In genomic region chr12:40146800-40147797, GRCh38 we compare ENCODE assay signal across 15 cellular contexts. TPM values are rescaled to one million over a fixed set of nuclear protein-coding genes. Genes with fewer than 3 reads are reported as not detected.
DNase-seq lines count a peak whose midpoint lies in the region; ATAC-seq and TF ChIP-seq lines count a peak whose summit lies in the region.
"Had no signal": no experiment of that assay in that cellular context is flagged by ENCODE, and none has a peak within 500 bp of the region (broad histone marks: within the 10 kb centered on the region; RNA-seq: fewer than 3 reads in every experiment).

No MANE protein-coding gene starts in this region.

- no peak overlapping the region for H3K27ac Mint-ChIP-seq in activated CD8-positive, alpha-beta T cell treated with anti-CD3 and anti-CD28 coated beads for 36 hours
- no peak overlapping the region for H3K27ac Mint-ChIP-seq in immature natural killer cell
- H3K27ac Mint-ChIP-seq: activated T-helper 1 cell treated with anti-CD3 and anti-CD28 coated beads, Interleukin-12 subunit alpha, Interleukin-12 subunit beta, Interleukin-2, Interleukin-4 antibody, amounts not matched to agents 30 ng/mL and 10 ng/mL and 1 ng/mL, durations not matched to agents 14 hours and 24 hours and 36 hours had no signal

- H3K36me3 ChIP-seq in SK-N-SH (replicated peaks in 1 of 2; ENCODE audit: control insufficient read depth in 1 of 2, insufficient read depth in 2 of 2, low read length in 1 of 2) (no peaks in the 10 kb centered on the region), DND-41 (ENCODE audit: insufficient read depth, low read length) (no peaks in the 10 kb centered on the region), neutrophil (no peaks in the 10 kb centered on the region)

- POLR2A ChIA-PET in SK-N-SH (lab: Yijun Ruan, JAX): no interaction called here
- POLR2A ChIA-PET in activated CD8-positive, alpha-beta T cell treated with anti-CD3 and anti-CD28 coated beads for 36 hours (lab: Charles Lee): no interaction called here

- H3K4me1 Mint-ChIP-seq in activated CD8-positive, alpha-beta T cell treated with anti-CD3 and anti-CD28 coated beads for 36 hours (ENCODE audit: low read depth): no peaks in the 10 kb centered on the region
- H3K4me1 Mint-ChIP-seq in immature natural killer cell: no peaks in the 10 kb centered on the region

- ATAC-seq in SK-N-SH treated with all-trans-retinoic acid at 6 μM for 48 hours (peak; percentile 37; the same call in 2 of the 3 replicates), DND-41 (ENCODE audit: insufficient read depth, low read depth) (peak; percentile 65; the same call in 2 of the 3 replicates), HG02588 (IDR thresholded peaks at IDR 0.05; ENCODE audit: unreplicated experiment) (no peak)
- peak; percentile 46 for ATAC-seq in activated CD8-positive, alpha-beta T cell treated with anti-CD3 and anti-CD28 coated beads for 36 hours
- ATAC-seq: activated CD4-positive, CD25-positive, alpha-beta regulatory T cell treated with anti-CD3 and anti-CD28 coated beads, Interleukin-2, amount 50 U/mL, for 24 hours had no signal

- H3K9ac ChIP-seq in SK-N-SH (no peak overlapping the region), DND-41 (ENCODE audit: low read depth, low read length) (no peak overlapping the region)

- no peak overlapping the region for H3K4me3 ChIP-seq in SK-N-SH (ENCODE audit: low read depth in 2 of 2, low read length in 1 of 2)
- H3K4me3 ChIP-seq in DND-41 (ENCODE audit: low read depth in 1 of 2, low read length in 2 of 2): no peak overlapping the region
- H3K4me3 ChIP-seq in neutrophil (ENCODE audit: low read depth in 1 of 2, low read length in 1 of 2): no peak overlapping the region
- H3K4me3 ChIP-seq: skin epidermis had no signal

- TF ChIP-seq CTCF in SK-N-SH (IDR thresholded peaks at IDR 0.05) (no peak), DND-41 (IDR thresholded peaks at IDR 0.05; ENCODE audit: borderline replicate concordance, extremely low read depth, low read length, poor library complexity, severe bottlenecking) (no peak), neutrophil (IDR thresholded peaks at IDR 0.05) (no peak)
- no peak for TF ChIP-seq CTCF in activated CD8-positive, alpha-beta T cell treated with anti-CD3 and anti-CD28 coated beads for 36 hours (IDR thresholded peaks at IDR 0.05)

- H3K36me3 Mint-ChIP-seq in activated CD8-positive, alpha-beta T cell treated with anti-CD3 and anti-CD28 coated beads for 36 hours (ENCODE audit: low read depth): no peaks in the 10 kb centered on the region
- no peaks in the 10 kb centered on the region for H3K36me3 Mint-ChIP-seq in immature natural killer cell

- H3K9me2 ChIP-seq in SK-N-SH: no peaks in the 10 kb centered on the region

- H3K79me2 ChIP-seq in SK-N-SH (ENCODE audit: insufficient read depth) (no peaks in the 10 kb centered on the region), DND-41 (ENCODE audit: insufficient read depth, low read length) (no peaks in the 10 kb centered on the region)

- TF ChIP-seq EP300 in SK-N-SH (IDR thresholded peaks at IDR 0.05; ENCODE audit: borderline replicate concordance in 1 of 2, low read depth in 1 of 2, low read length in 1 of 2): no peak

- peaks cover 4% of the 10 kb centered on the region for H3K27me3 Mint-ChIP-seq in activated CD8-positive, alpha-beta T cell treated with anti-CD3 and anti-CD28 coated beads for 36 hours
- H3K27me3 Mint-ChIP-seq in immature natural killer cell (ENCODE audit: low read depth in 3 of 3): peaks cover 0 to 3% (median 2%) of the 10 kb centered on the region in 3 donors

- H4K20me1 ChIP-seq in SK-N-SH (ENCODE audit: insufficient read depth) (no peaks in the 10 kb centered on the region), DND-41 (ENCODE audit: insufficient read depth, low read length) (no peaks in the 10 kb centered on the region)

- H3K27me3 ChIP-seq in SK-N-SH (ENCODE audit: insufficient read depth): no peaks in the 10 kb centered on the region
- no peaks in the 10 kb centered on the region for H3K27me3 ChIP-seq in DND-41 (ENCODE audit: insufficient read depth, low read length, poor library complexity)
- H3K27me3 ChIP-seq in neutrophil: no peaks in the 10 kb centered on the region

- H3K27ac ChIP-seq in SK-N-SH (ENCODE audit: low read depth in 2 of 2, low read length in 1 of 2) (no peak overlapping the region), DND-41 (ENCODE audit: low read length) (no peak overlapping the region), neutrophil (peak overlapping the region; percentile 2)
- H3K27ac ChIP-seq: skin epidermis had no signal

- H2AFZ ChIP-seq in SK-N-SH (ENCODE audit: low read depth): no peak overlapping the region
- no peak overlapping the region for H2AFZ ChIP-seq in DND-41 (ENCODE audit: low read depth, low read length)

- intact Hi-C loops in activated CD8-positive, alpha-beta T cell treated with anti-CD3 and anti-CD28 coated beads for 36 hours (cut with micrococcal nuclease): no loop called here

- H3K4me2 ChIP-seq in SK-N-SH (no peak overlapping the region), DND-41 (ENCODE audit: insufficient read depth, low read length) (no peak overlapping the region)

- no peaks in the 10 kb centered on the region for H3K9me3 ChIP-seq in SK-N-SH
- H3K9me3 ChIP-seq in DND-41 (ENCODE audit: insufficient read depth, low read length, severe bottlenecking): no peaks in the 10 kb centered on the region
- H3K9me3 ChIP-seq in neutrophil: no peaks in the 10 kb centered on the region

- no peak for TF ChIP-seq RAD21 in SK-N-SH (IDR thresholded peaks at IDR 0.05; ENCODE audit: low read length)

- H3K4me1 ChIP-seq in SK-N-SH (ENCODE audit: control insufficient read depth in 1 of 2, insufficient read depth in 2 of 2, low read depth in 1 of 2, low read length in 1 of 2) (no peaks in the 10 kb centered on the region), DND-41 (ENCODE audit: insufficient read depth, low read length) (no peaks in the 10 kb centered on the region), neutrophil (ENCODE audit: control insufficient read depth in 1 of 2, insufficient read depth in 1 of 2, low read depth in 1 of 2, low read length in 1 of 2) (no peaks in the 10 kb centered on the region)

- H3F3A ChIP-seq in SK-N-SH (replicated peaks; ENCODE audit: insufficient read depth): no peaks in the 10 kb centered on the region

- H3K4me3 Mint-ChIP-seq in activated CD8-positive, alpha-beta T cell treated with anti-CD3 and anti-CD28 coated beads for 36 hours: no peak overlapping the region
- no peak overlapping the region for H3K4me3 Mint-ChIP-seq in immature natural killer cell
- H3K4me3 Mint-ChIP-seq: activated T-helper 1 cell treated with anti-CD3 and anti-CD28 coated beads, Interleukin-12 subunit alpha, Interleukin-12 subunit beta, Interleukin-2, Interleukin-4 antibody, amounts not matched to agents 30 ng/mL and 10 ng/mL and 1 ng/mL, durations not matched to agents 14 hours and 24 hours and 36 hours had no signal

- 75% methylated on average over 10 of the region's 10 CpGs for WGBS in SK-N-SH (ENCODE audit: low lambda C conversion rate)

- CTCF ChIA-PET in SK-N-SH (lab: Yijun Ruan, JAX): no interaction called here
- CTCF ChIA-PET in activated CD8-positive, alpha-beta T cell treated with anti-CD3 and anti-CD28 coated beads for 36 hours (lab: Charles Lee): interaction anchor here (1.1 kb wide), 1 partner anchor 8 kb away, joined by 3 read pairs; no protein-coding TSS in a partner anchor

- DNase-seq in SK-N-SH: no peak
- no peak for DNase-seq in DND-41
- DNase-seq in activated CD8-positive, alpha-beta T cell treated with anti-CD3 and anti-CD28 coated beads for 36 hours: peak; percentile 19
- no peak for DNase-seq in NK-92 (lab: John Stamatoyannopoulos, UW; ENCODE audit: unreplicated experiment)
- no peak for DNase-seq in immature natural killer cell
- DNase-seq: DMS79, mesenchymal stem cell, NCI-H2029, OCI-M1 had no signal

- no peaks in the 10 kb centered on the region for H3K9me3 Mint-ChIP-seq in activated CD8-positive, alpha-beta T cell treated with anti-CD3 and anti-CD28 coated beads for 36 hours
- no peaks in the 10 kb centered on the region for H3K9me3 Mint-ChIP-seq in immature natural killer cell
- H3K9me3 Mint-ChIP-seq: activated T-helper 1 cell treated with anti-CD3 and anti-CD28 coated beads, Interleukin-12 subunit alpha, Interleukin-12 subunit beta, Interleukin-2, Interleukin-4 antibody, amounts not matched to agents 30 ng/mL and 10 ng/mL and 1 ng/mL, durations not matched to agents 14 hours and 24 hours and 36 hours had no signal

TF ChIP-seq in SK-N-SH treated with all-trans-retinoic acid at 6 μM for 48 hours, 23 proteins besides CTCF, POLR2A, EP300 and RAD21 (continues in another document):
- no peak for TF ChIP-seq ZC3H10 (CRISPR knock-in tag; IDR thresholded peaks at IDR 0.05)

TF ChIP-seq in SK-N-SH, 30 proteins besides CTCF, POLR2A, EP300 and RAD21 (continues in another document):
- TF ChIP-seq, protein P1, sequence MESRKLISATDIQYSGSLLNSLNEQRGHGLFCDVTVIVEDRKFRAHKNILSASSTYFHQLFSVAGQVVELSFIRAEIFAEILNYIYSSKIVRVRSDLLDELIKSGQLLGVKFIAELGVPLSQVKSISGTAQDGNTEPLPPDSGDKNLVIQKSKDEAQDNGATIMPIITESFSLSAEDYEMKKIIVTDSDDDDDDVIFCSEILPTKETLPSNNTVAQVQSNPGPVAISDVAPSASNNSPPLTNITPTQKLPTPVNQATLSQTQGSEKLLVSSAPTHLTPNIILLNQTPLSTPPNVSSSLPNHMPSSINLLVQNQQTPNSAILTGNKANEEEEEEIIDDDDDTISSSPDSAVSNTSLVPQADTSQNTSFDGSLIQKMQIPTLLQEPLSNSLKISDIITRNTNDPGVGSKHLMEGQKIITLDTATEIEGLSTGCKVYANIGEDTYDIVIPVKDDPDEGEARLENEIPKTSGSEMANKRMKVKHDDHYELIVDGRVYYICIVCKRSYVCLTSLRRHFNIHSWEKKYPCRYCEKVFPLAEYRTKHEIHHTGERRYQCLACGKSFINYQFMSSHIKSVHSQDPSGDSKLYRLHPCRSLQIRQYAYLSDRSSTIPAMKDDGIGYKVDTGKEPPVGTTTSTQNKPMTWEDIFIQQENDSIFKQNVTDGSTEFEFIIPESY (IDR thresholded peaks at IDR 0.05; ENCODE audit: borderline replicate concordance, low read depth): no peak
- TF ChIP-seq, protein P2, sequence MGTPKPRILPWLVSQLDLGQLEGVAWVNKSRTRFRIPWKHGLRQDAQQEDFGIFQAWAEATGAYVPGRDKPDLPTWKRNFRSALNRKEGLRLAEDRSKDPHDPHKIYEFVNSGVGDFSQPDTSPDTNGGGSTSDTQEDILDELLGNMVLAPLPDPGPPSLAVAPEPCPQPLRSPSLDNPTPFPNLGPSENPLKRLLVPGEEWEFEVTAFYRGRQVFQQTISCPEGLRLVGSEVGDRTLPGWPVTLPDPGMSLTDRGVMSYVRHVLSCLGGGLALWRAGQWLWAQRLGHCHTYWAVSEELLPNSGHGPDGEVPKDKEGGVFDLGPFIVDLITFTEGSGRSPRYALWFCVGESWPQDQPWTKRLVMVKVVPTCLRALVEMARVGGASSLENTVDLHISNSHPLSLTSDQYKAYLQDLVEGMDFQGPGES (IDR thresholded peaks at IDR 0.05; ENCODE audit: low read depth, low read length): no peak
- no peak for TF ChIP-seq ELF1 (IDR thresholded peaks at IDR 0.05)

RNA-seq across cellular contexts. Expression of gene SLC2A13, which starts 41.2 kb away (rescaled TPM):
- polyA plus RNA-seq in SK-N-SH (2012; rRNA removed) (0.21 and 0.24 TPM in 2 replicates), immature natural killer cell (1 to 10 TPM in 2 of 3 donors, not detected in 1; 1.8 to 5.9 TPM)
- 0.21 and 0.26 TPM in 2 replicates for polyA plus RNA-seq in SK-N-SH (2012; cell fraction: cytosol; rRNA removed)
- 0.45 and 0.62 TPM in 2 replicates for polyA plus RNA-seq in SK-N-SH (2012; cell fraction: nucleus; rRNA removed)
- total RNA-seq in activated CD8-positive, alpha-beta T cell treated with anti-CD3 and anti-CD28 coated beads for 36 hours: 1 to 10 TPM; 9.0 to 9.3 TPM
